ENCODE assay signal across 8 cellular contexts in genomic region chr16:88941933-88942909, GRCh38. TPM values are rescaled to one million over a fixed set of nuclear protein-coding genes. Genes with fewer than 3 reads are reported as not detected.
DNase-seq lines count a peak whose midpoint lies in the region; ATAC-seq and TF ChIP-seq lines count a peak whose summit lies in the region.

No MANE protein-coding gene starts in this region.

- TF ChIP-seq CTCF in Caco-2 (IDR thresholded peaks at IDR 0.05; ENCODE audit: insufficient read depth in 1 of 2, low read depth in 1 of 2, low read length in 1 of 2, severe bottlenecking in 1 of 2, unreplicated experiment in 1 of 2): peak; percentile 39 to 69
- peak; percentile 50 for TF ChIP-seq CTCF in OCI-LY3 (IDR thresholded peaks at IDR 0.05; ENCODE audit: low read depth, low read length)
- peak; percentile 60 to 94 (median 71) for TF ChIP-seq CTCF in heart right ventricle (IDR thresholded peaks at IDR 0.05)

- ATAC-seq in GM21737 (IDR thresholded peaks at IDR 0.05; ENCODE audit: unreplicated experiment) (peak; percentile 50), heart right ventricle (peak in 3 of 8 donors; percentile 35 to 54 (median 40))

- H3K27ac ChIP-seq in OCI-LY3 (ENCODE audit: low read length): peak overlapping the region; percentile 41
- H3K27ac ChIP-seq in heart right ventricle: peak overlapping the region in 3 of 10 donors; percentile 51 to 94 (median 63)

- no peaks in the 10 kb centered on the region for H3K36me3 Mint-ChIP-seq in Caco-2 (ENCODE audit: insufficient read depth, unreplicated experiment)

- no TSS peak for BruUV-seq in Caco-2 (replicated peaks; lab: Mats Ljungman, UMichigan)

- no peak overlapping the region for H2AFZ ChIP-seq in OCI-LY3 (ENCODE audit: low read depth, low read length)

- CTCF ChIA-PET in Caco-2 (lab: Charles Lee): no interaction called here

- H3K4me1 ChIP-seq in Caco-2: peaks cover 4% of the 10 kb centered on the region; the same call in 1 of the 2 replicates
- peaks cover 34% of the 10 kb centered on the region for H3K4me1 ChIP-seq in OCI-LY3 (ENCODE audit: low read length)
- H3K4me1 ChIP-seq in heart right ventricle: peaks cover 19 to 44% (median 30%) of the 10 kb centered on the region in 9 donors

- intact Hi-C loops in Caco-2 (cut with micrococcal nuclease; ENCODE audit: unreplicated experiment): loop anchor here (1.0 to 10.0 kb wide), 3 partner anchors 63 to 274 kb away; no protein-coding TSS in a partner anchor
- intact Hi-C loops in heart right ventricle (cut with DNase I): loop anchor here (1.0 to 10.0 kb wide), 13 partner anchors 55 to 275 kb away; partner anchors contain the start of genes ZNF778 (in 8 of the 10), ACSF3 (in 4 of the 10) and APRT (in 1 of the 10)

- H3K27me3 ChIP-seq in Caco-2 (replicated peaks; ENCODE audit: control insufficient read depth, insufficient read depth, low read length): no peaks in the 10 kb centered on the region; the same call in none of the 2 replicates
- no peaks in the 10 kb centered on the region for H3K27me3 ChIP-seq in OCI-LY3 (ENCODE audit: low read depth, low read length)
- peaks cover 0 to 43% (median 10%) of the 10 kb centered on the region in 7 donors for H3K27me3 ChIP-seq in heart right ventricle

- H3K9me3 ChIP-seq in Caco-2: no peaks in the 10 kb centered on the region
- no peaks in the 10 kb centered on the region for H3K9me3 ChIP-seq in OCI-LY3 (ENCODE audit: insufficient read depth, low read length)
- H3K9me3 ChIP-seq in heart right ventricle: no peaks in the 10 kb centered on the region

- no peak overlapping the region for H3K27ac Mint-ChIP-seq in Caco-2 (ENCODE audit: unreplicated experiment)

- peaks cover 45% of the 10 kb centered on the region for H3K79me2 ChIP-seq in OCI-LY3 (ENCODE audit: low read length)

- H3K9ac ChIP-seq in OCI-LY3 (ENCODE audit: low read length): peak overlapping the region; percentile 72

- peak overlapping the region; percentile 97 for H3K4me2 ChIP-seq in OCI-LY3 (ENCODE audit: low read length)

- H3K36me3 ChIP-seq in Caco-2 (ENCODE audit: control insufficient read depth, insufficient read depth, low read length) (no peaks in the 10 kb centered on the region), OCI-LY3 (replicated peaks; ENCODE audit: low read depth, low read length) (peaks cover 12% of the 10 kb centered on the region), heart right ventricle (no peaks in the 10 kb centered on the region)

- DNase-seq in Caco-2 (peak in 1 of 2 experiments; percentile 71), heart right ventricle (peak; percentile 48 to 68), kidney glomerular epithelial cell (lab: John Stamatoyannopoulos, UW) (no peak), NCI-H510A (lab: John Stamatoyannopoulos, UW) (no peak)
- DNase-seq in activated effector memory CD4-positive, alpha-beta T cell treated with anti-CD3 and anti-CD28 coated beads, Interleukin-2, amount 50 U/mL, for 16 hours: peak; percentile 83
- peak; percentile 19 to 48 for DNase-seq in stimulated activated CD4-positive, alpha-beta T cell treated with anti-CD3 and anti-CD28 coated beads, Interleukin-12 subunit alpha, Interleukin-12 subunit beta, amount 100 ng/mL, for 24 hours (ENCODE audit: low read depth in 2 of 2)

- no peak overlapping the region for H3K4me3 ChIP-seq in Caco-2 (ENCODE audit: low read depth, low read length)
- H3K4me3 ChIP-seq in OCI-LY3 (ENCODE audit: low read length): peak overlapping the region; percentile 75
- peak overlapping the region in 9 of 10 donors; percentile 35 to 83 (median 46) for H3K4me3 ChIP-seq in heart right ventricle

- H3K4me1 Mint-ChIP-seq in Caco-2 (ENCODE audit: low read depth, unreplicated experiment): no peaks in the 10 kb centered on the region

- POLR2A ChIA-PET in Caco-2 (lab: Charles Lee): no interaction called here

- 29% methylated on average over 49 to 51 of the region's 51 CpGs for WGBS in heart right ventricle, 2 donors

- H3K27me3 Mint-ChIP-seq in Caco-2 (ENCODE audit: insufficient read depth, unreplicated experiment): peaks cover 27% of the 10 kb centered on the region

- peak overlapping the region; percentile 58 for H3K4me3 Mint-ChIP-seq in Caco-2 (ENCODE audit: unreplicated experiment)

- no peaks in the 10 kb centered on the region for H3K9me3 Mint-ChIP-seq in Caco-2 (ENCODE audit: unreplicated experiment)

- peaks cover 28% of the 10 kb centered on the region for H4K20me1 ChIP-seq in OCI-LY3 (ENCODE audit: insufficient read depth, low read length)

RNA-seq across cellular contexts. Expression of gene CBFA2T3, which starts 34.8 kb away (rescaled TPM):
- total RNA-seq in Caco-2 (2022) (0.35 and 2.1 TPM in 2 replicates), heart right ventricle (10 to 100 TPM in 2 of 10 donors, 1 to 10 TPM in 8; 3.1 to 14.9 (median 6.1) TPM)
- polyA plus RNA-seq in heart right ventricle: 10 to 100 TPM in 1 of 2 donors, 1 to 10 TPM in 1; 6.0 to 17.6 TPM

Comparison
In these comparisons a context has a peak if more than half of its experiments do, and no peak if none do; other contexts are left out.
1. DNase-seq: peak in activated effector memory CD4-positive, alpha-beta T cell treated with anti-CD3 and anti-CD28 coated beads, Interleukin-2, amount 50 U/mL, for 16 hours (single experiment), heart right ventricle (2 of 2) and stimulated activated CD4-positive, alpha-beta T cell treated with anti-CD3 and anti-CD28 coated beads, Interleukin-12 subunit alpha, Interleukin-12 subunit beta, amount 100 ng/mL, for 24 hours (2 of 2); none in kidney glomerular epithelial cell (single experiment) and NCI-H510A (single experiment).
2. Peak in every context shown above with its lines, with median percentiles within 50 percentile points of each other: CTCF ChIP-seq.